ENCODE assay signal across 8 cellular contexts in genomic region chr17:76623271-76624146, GRCh38. TPM values are rescaled to one million over a fixed set of nuclear protein-coding genes. Genes with fewer than 3 reads are reported as not detected.
DNase-seq lines count a peak whose midpoint lies in the region; ATAC-seq, FAIRE-seq and TF ChIP-seq lines count a peak whose summit lies in the region.

No MANE protein-coding gene starts in this region.

- DNase-seq in NCI-H1694 treated with DMSO at 0.1 percent for 48 hours (lab: John Stamatoyannopoulos, UW) (peak; percentile 42), UCSD-AML1 (lab: John Stamatoyannopoulos, UW; ENCODE audit: unreplicated experiment) (peak; percentile 73), astrocyte of the spinal cord (ENCODE audit: low read depth, low spot score) (peak; percentile 70), hypothalamus (lab: John Stamatoyannopoulos, UW) (peak in 47 of 51 donors; percentile 2 to 79 (median 34)), small intestine (peak; percentile 62), NCI-H128 (lab: John Stamatoyannopoulos, UW; ENCODE audit: unreplicated experiment) (no peak)

- no peaks in the 10 kb centered on the region for H3K4me1 ChIP-seq in small intestine (ENCODE audit: control insufficient read depth in 2 of 2, insufficient read depth in 1 of 2, low read depth in 1 of 2, low read length in 1 of 2)

- H3K4me3 ChIP-seq in astrocyte of the spinal cord (ENCODE audit: low read depth, low read length) = no peak overlapping the region
- H3K4me3 ChIP-seq in small intestine (ENCODE audit: low read depth in 1 of 2, low read length in 2 of 2) = no peak overlapping the region

- H3K9me3 ChIP-seq in small intestine (ENCODE audit: control insufficient read depth, low read depth) = no peaks in the 10 kb centered on the region

- no peak for ATAC-seq in HG02623 (IDR thresholded peaks at IDR 0.05; ENCODE audit: unreplicated experiment)

- in situ Hi-C loops in astrocyte of the spinal cord (cut with HindIII; ENCODE audit: low sequenced_read_pairs) = no loop called here

- no peak for FAIRE-seq in small intestine (lab: Jason Lieb, UNC)

- H3K36me3 ChIP-seq in small intestine (ENCODE audit: control insufficient read depth in 2 of 2, insufficient read depth in 2 of 2, low read length in 2 of 2) = peaks cover 0 to 7% of the 10 kb centered on the region in 2 donors

- H3K27ac ChIP-seq in small intestine (ENCODE audit: low read depth in 1 of 2, low read length in 1 of 2) = no peak overlapping the region

- TF ChIP-seq CTCF in GM12874 (IDR thresholded peaks at IDR 0.05; ENCODE audit: insufficient read depth, low read depth, low read length) (peak; percentile 94), astrocyte of the spinal cord (IDR thresholded peaks at IDR 0.05; ENCODE audit: low read depth, low read length) (peak; percentile 92)

- WGBS in small intestine, 3 donors = 19 to 25% (median 22%) methylated on average over 18 of the region's 18 CpGs

- no peaks in the 10 kb centered on the region for H3K27me3 ChIP-seq in small intestine (ENCODE audit: control insufficient read depth in 2 of 2, insufficient read depth in 2 of 2, low read length in 2 of 2)

RNA-seq across cellular contexts. Expression of gene ST6GALNAC1, which starts 20.0 kb away (rescaled TPM):
- polyA plus RNA-seq in small intestine = 10 to 100 TPM; 18.6 to 79.2 (median 77.2) TPM

RNA-seq across cellular contexts. Expression of gene ST6GALNAC2, which starts 37.8 kb away (rescaled TPM):
- 1 to 10 TPM in 2 of 3 donors, not detected in 1; 1.1 to 2.7 TPM for polyA plus RNA-seq in small intestine
